Comparison of ENCODE assay signal across 33 cellular contexts in genomic region chr5:7202846-7203245, GRCh38.
"Had no signal": no experiment of that assay in that cellular context is flagged by ENCODE, and none has a peak within 500 bp of the region (broad histone marks: within the 10 kb centered on the region; RNA-seq: fewer than 3 reads in every experiment).

No MANE protein-coding gene starts in this region.

- H3K27me3 ChIP-seq: adrenal gland, ascending aorta, body of pancreas, brain microvascular endothelial cell, breast epithelium, cardiac muscle cell had no signal

- H3K27ac ChIP-seq: adrenal gland, ascending aorta, body of pancreas, brain microvascular endothelial cell, breast epithelium, cardiac muscle cell had no signal

- H3K36me3 ChIP-seq: adrenal gland, ascending aorta, brain microvascular endothelial cell, breast epithelium, cardiac muscle cell had no signal

- H3K4me3 ChIP-seq: adrenal gland, ascending aorta, body of pancreas, breast epithelium, cardiac muscle cell had no signal

- H3K9me3 ChIP-seq: adrenal gland, ascending aorta, body of pancreas, breast epithelium had no signal

- H3K4me1 ChIP-seq: adrenal gland, ascending aorta, body of pancreas, breast epithelium had no signal

- ATAC-seq: activated naive CD4-positive, alpha-beta T cell treated with anti-CD3 and anti-CD28 coated beads, Interleukin-2, amount 50 U/mL, for 72 hours; activated naive CD8-positive, alpha-beta T cell treated with anti-CD3 and anti-CD28 coated beads, Interleukin-2, amount 50 U/mL, for 24 hours; activated T-cell treated with anti-CD3 and anti-CD28 coated beads, Interleukin-2, amount 50 U/mL, for 4 hours; activated T-cell treated with anti-CD3 and anti-CD28 coated beads, Interleukin-2, amount 50 U/mL, for 72 hours; activated T-helper 17 cell treated with anti-CD3 and anti-CD28 coated beads, Interleukin-2, amount 50 U/mL, for 72 hours; body of pancreas had no signal

- FAIRE-seq: astrocyte, bronchial epithelial cell had no signal

- DNase-seq: activated effector memory CD4-positive, alpha-beta T cell treated with anti-CD3 and anti-CD28 coated beads, Interleukin-2, amount 50 U/mL, for 16 hours; activated effector memory CD4-positive, alpha-beta T cell treated with Interleukin-2 at 50 U/mL for 16 hours; activated gamma-delta T cell; activated gamma-delta T cell treated with Interleukin-2 at 50 U/mL for 16 hours; activated naive CD4-positive, alpha-beta T cell; activated naive CD4-positive, alpha-beta T cell treated with anti-CD3 and anti-CD28 coated beads for 36 hours; activated naive CD4-positive, alpha-beta T cell treated with anti-CD3 and anti-CD28 coated beads, Interleukin-2, amount 10 ng/mL, durations not matched to agents 7 days and 5 days; activated naive CD4-positive, alpha-beta T cell treated with anti-CD3 and anti-CD28 coated beads, Interleukin-2, amount 50 U/mL, for 16 hours; activated naive CD4-positive, alpha-beta T cell treated with Interleukin-2 at 50 U/mL for 16 hours; activated naive CD8-positive, alpha-beta T cell treated with anti-CD3 and anti-CD28 coated beads for 36 hours; activated naive CD8-positive, alpha-beta T cell treated with anti-CD3 and anti-CD28 coated beads, Interleukin-2, amount 10 ng/mL, durations not matched to agents 7 days and 5 days; activated naive CD8-positive, alpha-beta T cell treated with anti-CD3 and anti-CD28 coated beads, Interleukin-2, amount 50 U/mL, for 24 hours; activated T-cell treated with anti-CD3 and anti-CD28 coated beads, Interleukin-2, amount 50 U/mL, for 24 hours; activated T-cell treated with anti-CD3 and anti-CD28 coated beads, Interleukin-2, amount 50 U/mL, for 4 hours; activated T-cell treated with anti-CD3 and anti-CD28 coated beads, Interleukin-2, amount 50 U/mL, for 48 hours; activated T-cell treated with anti-CD3 and anti-CD28 coated beads, Interleukin-2, amount 50 U/mL, for 72 hours; adrenal gland; amniotic stem cell; amygdala; anterior cingulate cortex; aorta; body of pancreas; brain microvascular endothelial cell; caudate nucleus; central memory CD4-positive, alpha-beta T cell; cerebellar nuclear complex had no signal
